ENCODE assay signal across 8 cellular contexts in the genomic region with DNA sequence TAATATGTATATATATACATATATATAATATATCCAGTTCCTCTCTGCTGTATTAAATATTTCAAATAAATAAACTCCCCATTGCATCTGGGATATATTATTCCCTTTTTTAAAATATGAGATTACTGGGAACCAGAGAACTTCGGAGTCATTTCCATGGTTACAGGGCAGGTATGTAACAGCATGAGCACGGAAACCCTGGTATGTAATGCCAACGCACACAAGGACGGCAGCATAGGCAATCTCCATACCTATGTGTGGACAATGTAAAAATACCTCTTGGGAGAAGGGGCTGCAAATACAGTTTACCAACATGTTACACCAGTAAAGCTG.
A peak's percentile ranks its signal among the peaks of the same experiment; 100 is the strongest.
DNase-seq lines count a peak whose midpoint lies in the region; ATAC-seq, FAIRE-seq and TF ChIP-seq lines count a peak whose summit lies in the region.

No MANE protein-coding gene starts in this region.

- no peaks in the 10 kb centered on the region for H3K36me3 ChIP-seq in ectodermal cell (ENCODE audit: control insufficient read depth, insufficient read depth, low read length)
- no peaks in the 10 kb centered on the region for H3K36me3 ChIP-seq in pancreas

- H3K27ac Mint-ChIP-seq in CD4-positive, alpha-beta T cell = peak overlapping the region; percentile 94

- H3K9me3 ChIP-seq in CD4-positive, alpha-beta T cell (ENCODE audit: control insufficient read depth, low read length) = no peaks in the 10 kb centered on the region
- H3K9me3 ChIP-seq in ectodermal cell (ENCODE audit: control insufficient read depth, low read length) (no peaks in the 10 kb centered on the region), pancreas (no peaks in the 10 kb centered on the region)

- no peak overlapping the region for H3K27ac ChIP-seq in CD4-positive, alpha-beta T cell (ENCODE audit: low read depth, low read length)
- H3K27ac ChIP-seq in ectodermal cell (ENCODE audit: insufficient read depth, low read depth, low read length, poor library complexity, severe bottlenecking) (no peak overlapping the region), pancreas (no peak overlapping the region)

- intact Hi-C loops in CD4-positive, alpha-beta T cell (cut with DNase I, micrococcal nuclease) = no loop called here
- intact Hi-C loops in pancreas (cut with DNase I) = no loop called here

- no peak for DNase-seq in CD4-positive, alpha-beta T cell
- DNase-seq in pancreas = peak in 1 of 6 donors; percentile 3
- DNase-seq in NCI-H446 treated with DMSO at 0.1 percent for 48 hours (lab: John Stamatoyannopoulos, UW) = no peak

- H3K4me3 Mint-ChIP-seq in CD4-positive, alpha-beta T cell = peak overlapping the region; percentile 98

- 63 to 83% methylated on average over 3 to 4 of the region's 4 CpGs for WGBS in ectodermal cell, 2 experiments
- 5 to 34% methylated on average over 4 of the region's 4 CpGs for WGBS in pancreas, 2 donors

- no peak for TF ChIP-seq CTCF in CD4-positive, alpha-beta T cell (IDR thresholded peaks at IDR 0.05)
- TF ChIP-seq CTCF in pancreas (IDR thresholded peaks at IDR 0.05) = no peak

- H3K27me3 ChIP-seq in CD4-positive, alpha-beta T cell (ENCODE audit: control insufficient read depth, insufficient read depth, low read length) = no peaks in the 10 kb centered on the region
- H3K27me3 ChIP-seq in ectodermal cell (ENCODE audit: control insufficient read depth, insufficient read depth, low read length, poor library complexity, severe bottlenecking) (no peaks in the 10 kb centered on the region), pancreas (no peaks in the 10 kb centered on the region)

- no peaks in the 10 kb centered on the region for H3K27me3 Mint-ChIP-seq in CD4-positive, alpha-beta T cell

- H3K4me3 ChIP-seq in ectodermal cell (ENCODE audit: insufficient read depth, low read depth, low read length) (peak overlapping the region; percentile 37), pancreas (peak overlapping the region in 2 of 4 donors; percentile 36 to 48)

- peaks cover 72% of the 10 kb centered on the region for H3K4me1 Mint-ChIP-seq in CD4-positive, alpha-beta T cell (ENCODE audit: low read depth)

- POLR2A ChIA-PET in CD4-positive, alpha-beta T cell (lab: Charles Lee) = interaction anchor here (0.6 kb wide), 1 partner anchor 1473 kb away, joined by 4 read pairs; the partner anchor contains the start of gene CLCN5

- FAIRE-seq in pancreas (lab: Jason Lieb, UNC) = peak; percentile 13

- no peak for TF ChIP-seq POLR2A in GM18505 (IDR thresholded peaks at IDR 0.05; ENCODE audit: borderline replicate concordance, extremely low read depth, insufficient read depth, insufficient read length)

- CTCF ChIA-PET in CD4-positive, alpha-beta T cell (lab: Charles Lee) = interaction anchor here (1.0 to 1.8 kb wide), 2 partner anchors 25 to 58 kb away, joined by 3 to 7 read pairs; no protein-coding TSS in a partner anchor

- ATAC-seq in CD4-positive, alpha-beta T cell (ENCODE audit: poor library complexity) = peak; percentile 2
- peak; percentile 33 for ATAC-seq in HG03439 (IDR thresholded peaks at IDR 0.05; ENCODE audit: unreplicated experiment)
- peak; percentile 49 to 69 (median 54) for ATAC-seq in pancreas
- ATAC-seq in GM18505 (IDR thresholded peaks at IDR 0.05; ENCODE audit: unreplicated experiment) = no peak
- no peak for ATAC-seq in GM21528 (IDR thresholded peaks at IDR 0.05; ENCODE audit: low FRiP score, unreplicated experiment)
- no peak for ATAC-seq in GM18519 (IDR thresholded peaks at IDR 0.05; ENCODE audit: low FRiP score, unreplicated experiment)

- H3K4me1 ChIP-seq in ectodermal cell (ENCODE audit: control insufficient read depth, insufficient read depth, low read length) = no peaks in the 10 kb centered on the region
- no peaks in the 10 kb centered on the region for H3K4me1 ChIP-seq in pancreas

- no peaks in the 10 kb centered on the region for H3K9me3 Mint-ChIP-seq in CD4-positive, alpha-beta T cell

- H3K36me3 Mint-ChIP-seq in CD4-positive, alpha-beta T cell (ENCODE audit: low read depth) = peaks cover 30% of the 10 kb centered on the region

Comparison
In these comparisons a context has a peak if more than half of its experiments do, and no peak if none do; other contexts are left out.
1. ATAC-seq: peak in CD4-positive, alpha-beta T cell (single experiment), HG03439 (single experiment) and pancreas (4 of 4); none in GM18505 (single experiment), GM21528 (single experiment) and GM18519 (single experiment).